In genomic region chr4:88185916-88186315, GRCh38 we compare ENCODE assay signal across 28 cellular contexts. TPM values are rescaled to one million over a fixed set of nuclear protein-coding genes. Genes with fewer than 3 reads are reported as not detected.
"Had no signal": no experiment of that assay in that cellular context is flagged by ENCODE, and none has a peak within 500 bp of the region (broad histone marks: within the 10 kb centered on the region; RNA-seq: fewer than 3 reads in every experiment).

No MANE protein-coding gene starts in this region.

- H3K4me1 ChIP-seq: ascending aorta had no signal

- FAIRE-seq: colon had no signal

- H3K4me3 Mint-ChIP-seq: activated CD8-positive, alpha-beta T cell treated with anti-CD3 and anti-CD28 coated beads for 36 hours; activated naive CD4-positive, alpha-beta T cell treated with anti-CD3 and anti-CD28 coated beads, Interleukin-2, amount 10 ng/mL, durations not matched to agents 7 days and 5 days; activated naive CD8-positive, alpha-beta T cell treated with anti-CD3 and anti-CD28 coated beads for 36 hours; activated T-cell treated with anti-CD3 and anti-CD28 coated beads, Interleukin-2, amount 50 U/mL, for 72 hours had no signal

- H3K36me3 Mint-ChIP-seq: activated naive CD8-positive, alpha-beta T cell treated with anti-CD3 and anti-CD28 coated beads for 36 hours had no signal

- H3K27me3 ChIP-seq: adrenal gland, ascending aorta, brain microvascular endothelial cell, cardiac muscle cell had no signal

- H3K9me3 ChIP-seq: adrenal gland, ascending aorta had no signal

- H3K36me3 ChIP-seq: adrenal gland, ascending aorta, brain microvascular endothelial cell, cardiac muscle cell had no signal

- H3K9me3 Mint-ChIP-seq: activated CD8-positive, alpha-beta T cell treated with anti-CD3 and anti-CD28 coated beads for 36 hours; activated naive CD4-positive, alpha-beta T cell treated with anti-CD3 and anti-CD28 coated beads, Interleukin-2, amount 10 ng/mL, durations not matched to agents 7 days and 5 days had no signal

- H3K27ac ChIP-seq: adrenal gland, ascending aorta, brain microvascular endothelial cell, cardiac muscle cell, SK-N-MC, VCaP had no signal

- ATAC-seq: activated CD8-positive, alpha-beta T cell treated with anti-CD3 and anti-CD28 coated beads for 36 hours; activated T-cell treated with anti-CD3 and anti-CD28 coated beads, Interleukin-2, amount 50 U/mL, for 72 hours; Panc1; Right ventricle myocardium inferior had no signal

- H3K27ac Mint-ChIP-seq: activated CD8-positive, alpha-beta T cell treated with anti-CD3 and anti-CD28 coated beads for 36 hours; activated naive CD4-positive, alpha-beta T cell treated with anti-CD3 and anti-CD28 coated beads, Interleukin-2, amount 10 ng/mL, durations not matched to agents 7 days and 5 days; activated naive CD8-positive, alpha-beta T cell treated with anti-CD3 and anti-CD28 coated beads for 36 hours; activated T-cell treated with anti-CD3 and anti-CD28 coated beads, Interleukin-2, amount 50 U/mL, for 72 hours; activated T-helper 2 cell treated with anti-CD3 and anti-CD28 coated beads, Interferon-gamma antibody, Interleukin-2, Interleukin-4, amounts not matched to agents 10 μg/mL and 5 μg/mL and 100 μg/mL, durations not matched to agents 14 hours and 24 hours and 36 hours had no signal

- H3K4me3 ChIP-seq: adrenal gland, ascending aorta, cardiac muscle cell, SK-N-MC had no signal

- DNase-seq: activated CD4-positive, CD25-positive, alpha-beta regulatory T cell; activated CD8-positive, alpha-beta memory T cell treated with anti-CD3 and anti-CD28 coated beads, Interleukin-2, amount 50 U/mL, for 4 hours; activated CD8-positive, alpha-beta T cell treated with anti-CD3 and anti-CD28 coated beads for 36 hours; activated gamma-delta T cell treated with Interleukin-2 at 50 U/mL for 16 hours; activated naive CD4-positive, alpha-beta T cell treated with anti-CD3 and anti-CD28 coated beads, Interleukin-2, amount 10 ng/mL, durations not matched to agents 7 days and 5 days; activated naive CD8-positive, alpha-beta T cell treated with anti-CD3 and anti-CD28 coated beads for 36 hours; activated T-cell treated with anti-CD3 and anti-CD28 coated beads, Interleukin-2, amount 50 U/mL, for 72 hours; adrenal gland; brain microvascular endothelial cell; Kasumi-1; NCI-H1105 treated with DMSO at 0.1 percent for 48 hours; NCI-H1436 treated with DMSO at 0.1 percent for 48 hours; NCI-H187 treated with DMSO at 0.1 percent for 48 hours; NCI-H2081 treated with DMSO at 0.1 percent for 48 hours; NCI-H226; NCI-H526; NCI-H82; RPMI8226; T-helper 1 cell had no signal

RNA-seq across cellular contexts. Expression of gene ABCG2, which starts 27.5 kb away (rescaled TPM):
- total RNA-seq: cardiac muscle cell, OCI-LY7 had no signal
- polyA plus RNA-seq: cardiac muscle cell had no signal
